Comparison of ENCODE assay signal across 30 cellular contexts in genomic region chr16:79110953-79111352, GRCh38.
"Had no signal": no experiment of that assay in that cellular context is flagged by ENCODE, and none has a peak within 500 bp of the region (broad histone marks: within the 10 kb centered on the region; RNA-seq: fewer than 3 reads in every experiment).

No MANE protein-coding gene starts in this region.

- H3K27ac ChIP-seq: neural progenitor cell, ovary, parathyroid adenoma, psoas muscle, skin epidermis, spleen, stomach, thoracic aorta, thyroid gland, tibial nerve, upper lobe of left lung, vagina had no signal

- H3K4me3 Mint-ChIP-seq: natural killer cell; nephron; neural progenitor cell; stimulated activated memory B cell treated with anti-CD40 and anti-IgM and Interleukin-4, amounts not matched to agents 10 μg/mL and 1 μg/mL and 100 μg/mL, for 72 hours; stimulated activated naive CD8-positive, alpha-beta T cell treated with anti-CD3 and anti-CD28 coated beads, Interleukin-15, Interleukin-2, amounts not matched to agents 100 ng/mL and 50 ng/mL, for 24 hours had no signal

- H3K36me3 ChIP-seq: neural progenitor cell, ovary, spleen, stomach, thoracic aorta, thyroid gland, tibial nerve, upper lobe of left lung, vagina had no signal

- H3K9me3 ChIP-seq: ovary, psoas muscle, spleen, stomach, thoracic aorta, thyroid gland, tibial nerve, upper lobe of left lung, vagina had no signal

- H3K9ac ChIP-seq: neural progenitor cell, parathyroid adenoma had no signal

- H3K36me3 Mint-ChIP-seq: natural killer cell; neural progenitor cell; stimulated activated memory B cell treated with anti-CD40 and anti-IgM and Interleukin-4, amounts not matched to agents 10 μg/mL and 1 μg/mL and 100 μg/mL, for 72 hours had no signal

- H3K4me2 ChIP-seq: neural progenitor cell, smooth muscle cell had no signal

- H3K79me2 ChIP-seq: parathyroid adenoma had no signal

- H2AFZ ChIP-seq: neural progenitor cell, parathyroid adenoma had no signal

- H3K4me1 ChIP-seq: parathyroid adenoma, psoas muscle, spleen, stomach, thyroid gland, tibial nerve, upper lobe of left lung had no signal

- H3K4me3 ChIP-seq: neural progenitor cell, ovary, psoas muscle, skin epidermis, smooth muscle cell, spleen, stomach, thoracic aorta, thyroid gland, tibial nerve, upper lobe of left lung, vagina had no signal

- H3K4me1 Mint-ChIP-seq: stimulated activated memory B cell treated with anti-CD40 and anti-IgM and Interleukin-4, amounts not matched to agents 10 μg/mL and 1 μg/mL and 100 μg/mL, for 72 hours had no signal

- H3K27me3 ChIP-seq: neural progenitor cell, ovary, spleen, stomach, thyroid gland, tibial nerve, upper lobe of left lung, vagina had no signal

- FAIRE-seq: urothelium cell line had no signal

- H3K9me3 Mint-ChIP-seq: natural killer cell; nephron; neural progenitor cell; stimulated activated memory B cell treated with anti-CD40 and anti-IgM and Interleukin-4, amounts not matched to agents 10 μg/mL and 1 μg/mL and 100 μg/mL, for 72 hours had no signal

- H3K27ac Mint-ChIP-seq: natural killer cell; nephron; neural progenitor cell; progenitor cell of endocrine pancreas; stimulated activated memory B cell treated with anti-CD40 and anti-IgM and Interleukin-4, amounts not matched to agents 10 μg/mL and 1 μg/mL and 100 μg/mL, for 72 hours; stimulated activated naive CD8-positive, alpha-beta T cell treated with anti-CD3 and anti-CD28 coated beads, Interleukin-15, Interleukin-2, amounts not matched to agents 100 ng/mL and 50 ng/mL, for 24 hours had no signal

- DNase-seq: natural killer cell; occipital lobe; posterior cingulate gyrus; psoas muscle; right cardiac atrium; spleen; stimulated activated CD4-positive, alpha-beta T cell treated with anti-CD3 and anti-CD28 coated beads, Interleukin-12 subunit alpha, Interleukin-12 subunit beta, amount 100 ng/mL, for 4 hours; stimulated activated CD4-positive, alpha-beta T cell treated with anti-CD3 and anti-CD28 coated beads, Interleukin-1b, Interleukin-23, amount 100 ng/mL, for 48 hours; stimulated activated CD4-positive, alpha-beta T cell treated with anti-CD3 and anti-CD28 coated beads, Interleukin-4, amount 100 ng/mL, for 1 hour; stimulated activated CD4-positive, alpha-beta T cell treated with anti-CD3 and anti-CD28 coated beads, Interleukin-4, amount 100 ng/mL, for 4 hours; stimulated activated CD8-positive, alpha-beta memory T cell treated with anti-CD3 and anti-CD28 coated beads, Interleukin-4, amount 100 ng/mL, for 48 hours; stimulated activated naive CD4-positive, alpha-beta T cell treated with Interleukin-2 at 50 U/mL for 16 hours; stomach; thyroid gland; trophoblast cell; upper lobe of left lung had no signal

- H3K27me3 Mint-ChIP-seq: stimulated activated naive CD8-positive, alpha-beta T cell treated with anti-CD3 and anti-CD28 coated beads, Interleukin-15, Interleukin-2, amounts not matched to agents 100 ng/mL and 50 ng/mL, for 24 hours had no signal

- ATAC-seq: natural killer cell; psoas muscle; sciatic nerve; stimulated activated memory B cell treated with anti-CD40 and anti-IgM and Interleukin-4, amounts not matched to agents 10 μg/mL and 1 μg/mL and 100 μg/mL, for 72 hours had no signal
